ENCODE assay signal across 1 cellular context in the genomic region with DNA sequence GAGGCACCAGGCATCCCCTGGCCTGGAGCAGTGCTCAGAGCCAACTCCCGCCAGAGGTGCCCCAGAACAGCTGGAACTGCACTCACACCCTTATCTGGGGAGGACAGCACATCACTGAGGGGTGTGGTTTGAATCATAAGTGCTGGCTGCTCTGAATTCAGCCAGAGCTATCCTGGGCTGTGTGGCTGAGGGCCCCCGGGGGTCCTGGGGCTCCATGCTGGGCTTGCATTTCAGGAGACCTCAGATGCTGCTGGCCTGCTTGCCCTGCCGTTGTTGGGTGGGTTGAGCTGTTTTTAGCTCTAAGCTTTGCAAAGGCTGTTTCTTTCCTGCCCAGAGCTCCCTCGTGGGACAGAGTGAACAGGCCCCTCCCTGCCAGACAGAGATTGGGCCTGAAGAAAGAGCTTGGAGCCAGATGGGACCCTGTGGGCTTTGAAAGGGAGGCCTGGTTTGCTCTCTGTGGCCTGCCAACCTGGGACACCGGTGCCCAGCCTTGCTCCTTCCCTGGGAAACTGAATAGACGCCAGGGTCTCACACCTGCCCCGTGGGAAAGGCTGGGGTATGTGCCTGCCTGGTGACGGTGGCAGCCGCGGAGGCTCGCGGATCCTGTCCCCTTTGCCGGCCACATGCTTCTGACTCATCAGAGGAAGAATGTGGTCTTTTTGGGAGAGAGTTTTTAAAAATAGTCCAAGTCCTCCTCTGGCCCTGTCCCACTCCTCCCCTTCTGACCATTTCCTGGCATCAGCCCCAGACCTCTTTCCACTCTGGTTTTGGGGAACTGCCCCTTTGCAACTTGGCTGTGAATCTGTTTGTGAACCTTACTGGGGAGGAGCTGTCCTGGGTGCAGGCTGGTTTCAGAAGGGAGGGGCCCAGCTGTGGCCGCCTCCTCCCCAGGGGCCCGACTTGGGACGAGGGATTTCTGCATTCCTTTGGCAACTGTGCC.
A peak's percentile ranks its signal among the peaks of the same experiment; 100 is the strongest.
TF ChIP-seq lines count a peak whose summit lies in the region.

No MANE protein-coding gene starts in this region.

TF ChIP-seq in HepG2, 621 proteins besides CTCF, POLR2A, EP300 and RAD21:
- TF ChIP-seq, protein P1, sequence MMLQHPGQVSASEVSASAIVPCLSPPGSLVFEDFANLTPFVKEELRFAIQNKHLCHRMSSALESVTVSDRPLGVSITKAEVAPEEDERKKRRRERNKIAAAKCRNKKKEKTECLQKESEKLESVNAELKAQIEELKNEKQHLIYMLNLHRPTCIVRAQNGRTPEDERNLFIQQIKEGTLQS (CRISPR knock-in tag; IDR thresholded peaks at IDR 0.05): 0 out of 2 replicates have a peak, but pooled peaks have one; percentile 29
- TF ChIP-seq NRL (CRISPR knock-in tag; IDR thresholded peaks at IDR 0.05; ENCODE audit: borderline replicate concordance) (0 out of 2 replicates have a peak, but pooled peaks have one; percentile 25), RBM39 (IDR thresholded peaks at IDR 0.05; ENCODE audit: low read depth, low read length, poor library complexity, severe bottlenecking) (peak; percentile 56), ZFX (CRISPR knock-in tag; IDR thresholded peaks at IDR 0.05; ENCODE audit: low read depth) (peak; percentile 17; the same call in 1 of the 2 replicates), ZNF749 (CRISPR knock-in tag; IDR thresholded peaks at IDR 0.05; ENCODE audit: borderline replicate concordance) (no peak), FOSL2 (CRISPR knock-in tag; IDR thresholded peaks at IDR 0.05) (peak; percentile 80), PHF20 (CRISPR knock-in tag; IDR thresholded peaks at IDR 0.05) (0 out of 2 replicates have a peak, but pooled peaks have one; percentile 31), LCORL (IDR thresholded peaks at IDR 0.05) (no peak), LCORL (CRISPR knock-in tag; IDR thresholded peaks at IDR 0.05) (peak; percentile 41), MYC (CRISPR knock-in tag; IDR thresholded peaks at IDR 0.05; ENCODE audit: borderline replicate concordance) (peak; percentile 23; the same call in 1 of the 2 replicates), PAF1 (CRISPR knock-in tag; IDR thresholded peaks at IDR 0.05) (no peak)
- TF ChIP-seq, protein P2, sequence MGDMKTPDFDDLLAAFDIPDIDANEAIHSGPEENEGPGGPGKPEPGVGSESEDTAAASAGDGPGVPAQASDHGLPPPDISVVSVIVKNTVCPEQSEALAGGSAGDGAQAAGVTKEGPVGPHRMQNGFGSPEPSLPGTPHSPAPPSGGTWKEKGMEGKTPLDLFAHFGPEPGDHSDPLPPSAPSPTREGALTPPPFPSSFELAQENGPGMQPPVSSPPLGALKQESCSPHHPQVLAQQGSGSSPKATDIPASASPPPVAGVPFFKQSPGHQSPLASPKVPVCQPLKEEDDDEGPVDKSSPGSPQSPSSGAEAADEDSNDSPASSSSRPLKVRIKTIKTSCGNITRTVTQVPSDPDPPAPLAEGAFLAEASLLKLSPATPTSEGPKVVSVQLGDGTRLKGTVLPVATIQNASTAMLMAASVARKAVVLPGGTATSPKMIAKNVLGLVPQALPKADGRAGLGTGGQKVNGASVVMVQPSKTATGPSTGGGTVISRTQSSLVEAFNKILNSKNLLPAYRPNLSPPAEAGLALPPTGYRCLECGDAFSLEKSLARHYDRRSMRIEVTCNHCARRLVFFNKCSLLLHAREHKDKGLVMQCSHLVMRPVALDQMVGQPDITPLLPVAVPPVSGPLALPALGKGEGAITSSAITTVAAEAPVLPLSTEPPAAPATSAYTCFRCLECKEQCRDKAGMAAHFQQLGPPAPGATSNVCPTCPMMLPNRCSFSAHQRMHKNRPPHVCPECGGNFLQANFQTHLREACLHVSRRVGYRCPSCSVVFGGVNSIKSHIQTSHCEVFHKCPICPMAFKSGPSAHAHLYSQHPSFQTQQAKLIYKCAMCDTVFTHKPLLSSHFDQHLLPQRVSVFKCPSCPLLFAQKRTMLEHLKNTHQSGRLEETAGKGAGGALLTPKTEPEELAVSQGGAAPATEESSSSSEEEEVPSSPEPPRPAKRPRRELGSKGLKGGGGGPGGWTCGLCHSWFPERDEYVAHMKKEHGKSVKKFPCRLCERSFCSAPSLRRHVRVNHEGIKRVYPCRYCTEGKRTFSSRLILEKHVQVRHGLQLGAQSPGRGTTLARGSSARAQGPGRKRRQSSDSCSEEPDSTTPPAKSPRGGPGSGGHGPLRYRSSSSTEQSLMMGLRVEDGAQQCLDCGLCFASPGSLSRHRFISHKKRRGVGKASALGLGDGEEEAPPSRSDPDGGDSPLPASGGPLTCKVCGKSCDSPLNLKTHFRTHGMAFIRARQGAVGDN (CRISPR knock-in tag; IDR thresholded peaks at IDR 0.05): peak; percentile 62
- TF ChIP-seq, protein P3, sequence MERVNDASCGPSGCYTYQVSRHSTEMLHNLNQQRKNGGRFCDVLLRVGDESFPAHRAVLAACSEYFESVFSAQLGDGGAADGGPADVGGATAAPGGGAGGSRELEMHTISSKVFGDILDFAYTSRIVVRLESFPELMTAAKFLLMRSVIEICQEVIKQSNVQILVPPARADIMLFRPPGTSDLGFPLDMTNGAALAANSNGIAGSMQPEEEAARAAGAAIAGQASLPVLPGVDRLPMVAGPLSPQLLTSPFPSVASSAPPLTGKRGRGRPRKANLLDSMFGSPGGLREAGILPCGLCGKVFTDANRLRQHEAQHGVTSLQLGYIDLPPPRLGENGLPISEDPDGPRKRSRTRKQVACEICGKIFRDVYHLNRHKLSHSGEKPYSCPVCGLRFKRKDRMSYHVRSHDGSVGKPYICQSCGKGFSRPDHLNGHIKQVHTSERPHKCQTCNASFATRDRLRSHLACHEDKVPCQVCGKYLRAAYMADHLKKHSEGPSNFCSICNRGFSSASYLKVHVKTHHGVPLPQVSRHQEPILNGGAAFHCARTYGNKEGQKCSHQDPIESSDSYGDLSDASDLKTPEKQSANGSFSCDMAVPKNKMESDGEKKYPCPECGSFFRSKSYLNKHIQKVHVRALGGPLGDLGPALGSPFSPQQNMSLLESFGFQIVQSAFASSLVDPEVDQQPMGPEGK (CRISPR knock-in tag; IDR thresholded peaks at IDR 0.05): peak; percentile 88
- TF ChIP-seq, protein P4, sequence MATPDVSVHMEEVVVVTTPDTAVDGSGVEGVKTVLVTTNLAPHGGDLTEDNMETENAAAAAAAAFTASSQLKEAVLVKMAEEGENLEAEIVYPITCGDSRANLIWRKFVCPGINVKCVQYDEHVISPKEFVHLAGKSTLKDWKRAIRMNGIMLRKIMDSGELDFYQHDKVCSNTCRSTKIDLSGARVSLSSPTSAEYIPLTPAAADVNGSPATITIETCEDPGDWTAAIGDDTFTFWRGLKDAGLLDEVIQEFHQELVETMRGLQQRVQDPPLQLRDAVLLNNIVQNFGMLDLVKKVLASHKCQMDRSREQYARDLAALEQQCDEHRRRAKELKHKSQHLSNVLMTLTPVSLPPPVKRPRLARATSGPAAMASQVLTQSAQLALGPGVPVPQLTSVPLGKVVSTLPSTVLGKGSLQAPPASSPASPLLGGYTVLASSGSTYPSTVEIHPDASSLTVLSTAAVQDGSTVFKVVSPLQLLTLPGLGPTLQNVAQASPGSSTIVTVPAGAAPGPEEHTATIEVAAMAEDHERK (CRISPR knock-in tag; IDR thresholded peaks at IDR 0.05; ENCODE audit: low read depth): no peak
TF ChIP-seq in HepG2: peak in this region for 10.
